Comparison of ENCODE assay signal across 8 cellular contexts in the genomic region with DNA sequence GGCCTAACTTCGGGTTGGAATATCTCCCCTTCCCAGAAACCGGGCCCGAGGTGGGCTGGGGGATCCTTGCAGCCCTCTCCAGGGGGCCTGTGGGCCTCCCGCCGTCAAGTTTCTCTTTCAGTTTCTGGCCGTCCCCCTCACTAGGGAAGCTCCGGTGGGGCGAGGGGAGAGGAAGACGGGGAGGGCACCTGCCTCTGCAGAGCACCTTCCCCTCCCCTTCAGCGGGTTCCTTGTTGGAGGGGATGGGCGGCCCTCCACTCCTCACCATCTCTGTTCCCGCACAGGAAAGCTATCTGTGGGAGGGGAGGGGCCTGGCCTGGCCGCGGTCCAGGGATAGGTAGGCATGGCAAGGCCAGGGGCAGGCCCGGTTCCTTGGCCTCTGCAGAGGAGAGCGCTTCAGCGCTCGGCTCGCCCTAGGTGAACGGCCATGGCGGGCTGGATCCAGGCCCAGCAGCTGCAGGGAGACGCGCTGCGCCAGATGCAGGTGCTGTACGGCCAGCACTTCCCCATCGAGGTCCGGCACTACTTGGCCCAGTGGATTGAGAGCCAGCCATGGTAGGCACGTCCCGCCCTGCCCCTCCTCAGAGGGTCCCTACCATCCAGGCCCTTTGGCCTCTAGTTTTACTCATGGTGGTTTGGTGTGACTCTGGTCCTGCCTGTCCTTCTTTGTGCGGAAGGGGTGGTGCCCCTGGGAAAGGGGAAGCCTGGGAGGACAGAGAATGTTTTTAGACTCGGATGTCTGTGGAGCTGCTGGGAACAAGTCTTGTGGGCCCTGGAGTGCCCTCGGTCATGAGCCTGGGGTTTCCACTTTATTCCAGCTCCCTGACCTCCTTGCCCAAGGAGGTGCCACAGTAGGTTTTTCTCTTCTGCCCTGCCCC. TPM values are rescaled to one million over a fixed set of nuclear protein-coding genes. Genes with fewer than 3 reads are reported as not detected.
DNase-seq lines count a peak whose midpoint lies in the region; ATAC-seq, FAIRE-seq and TF ChIP-seq lines count a peak whose summit lies in the region.

No MANE protein-coding gene starts in this region.

- WGBS in adrenal gland, 4 donors, result 45 to 52% (median 49%) methylated on average over 5 to 32 of the region's 32 CpGs
- WGBS in HepG2 (ENCODE audit: low lambda C conversion rate), result 71% methylated on average over 15 of the region's 32 CpGs

- CTCF ChIA-PET in HepG2 (lab: Yijun Ruan, JAX; ENCODE audit: low intra/inter-chr PET ratio, low total read pairs), result no interaction called here

- peak; percentile 68 to 77 (median 75) for DNase-seq in Peyer's patch
- peak; percentile 56 to 79 (median 63) for DNase-seq in adrenal gland
- no peak for DNase-seq in HepG2 (ENCODE audit: low spot score)
- DNase-seq in stimulated activated CD8-positive, alpha-beta memory T cell treated with anti-CD3 and anti-CD28 coated beads, Interleukin-2, amount 100 ng/mL, for 48 hours (ENCODE audit: low read depth in 2 of 2), result peak; percentile 38 to 39
- no peak for DNase-seq in cortex of kidney (lab: John Stamatoyannopoulos, UW)
- DNase-seq in H4 (ENCODE audit: low spot score), result no peak

- H2AFZ ChIP-seq in HepG2 (ENCODE audit: low read length), result no peak overlapping the region

- no peak for TF ChIP-seq CTCF in Peyer's patch (IDR thresholded peaks at IDR 0.05)
- TF ChIP-seq CTCF in adrenal gland (IDR thresholded peaks at IDR 0.05), result no peak
- no peak for TF ChIP-seq CTCF in HepG2 (CRISPR knock-in tag; IDR thresholded peaks at IDR 0.05)

- TF ChIP-seq POLR2A in GM18526 (IDR thresholded peaks at IDR 0.05; ENCODE audit: extremely low read depth, insufficient read length) (peak; percentile 34), Peyer's patch (IDR thresholded peaks at IDR 0.05) (no peak), adrenal gland (IDR thresholded peaks at IDR 0.05) (no peak), HepG2 (IDR thresholded peaks at IDR 0.05; ENCODE audit: insufficient read depth in 1 of 2, low read depth in 2 of 2, low read length in 2 of 2) (no peak)

- no peak for FAIRE-seq in HepG2 (lab: Jason Lieb, UNC)

- H3K27me3 ChIP-seq in Peyer's patch, result no peaks in the 10 kb centered on the region
- no peaks in the 10 kb centered on the region for H3K27me3 ChIP-seq in adrenal gland
- peaks cover 6 to 26% of the 10 kb centered on the region in 2 experiments; a peak in 4 of 5 replicates for H3K27me3 ChIP-seq in HepG2 (ENCODE audit: control insufficient read depth in 1 of 2, insufficient read depth in 2 of 2, low read length in 2 of 2)

- H3K4me2 ChIP-seq in HepG2 (ENCODE audit: low read depth, low read length), result peak overlapping the region; percentile 76

- TF ChIP-seq RAD21 in HepG2 (CRISPR knock-in tag; IDR thresholded peaks at IDR 0.05), result no peak

- in situ Hi-C loops in HepG2 (cut with HindIII; ENCODE audit: extremely low pct_ligation_motif_present, low pct_unique_long_range_greater_than_20kb), result no loop called here

- no peak overlapping the region for H3K9ac ChIP-seq in HepG2 (ENCODE audit: insufficient read depth, low read depth, low read length)

- no peaks in the 10 kb centered on the region for H3K79me2 ChIP-seq in HepG2 (ENCODE audit: insufficient read depth, low read length)

- no peak for TF ChIP-seq EP300 in HepG2 (IDR thresholded peaks at IDR 0.05; ENCODE audit: low read depth in 2 of 2, low read length in 2 of 2)
- TF ChIP-seq EP300 in HepG2 (CRISPR knock-in tag; IDR thresholded peaks at IDR 0.05; ENCODE audit: borderline replicate concordance), result no peak

- H3K36me3 ChIP-seq in Peyer's patch, result peaks cover 0 to 17% (median 0%) of the 10 kb centered on the region in 3 donors
- peaks cover 0 to 29% of the 10 kb centered on the region in 2 donors for H3K36me3 ChIP-seq in adrenal gland (replicated peaks in 1 of 2)
- no peaks in the 10 kb centered on the region for H3K36me3 ChIP-seq in HepG2 (replicated peaks in 1 of 2; ENCODE audit: control insufficient read depth in 1 of 2, insufficient read depth in 2 of 2, low read length in 2 of 2)

- peak overlapping the region; percentile 69 to 89 (median 81) for H3K4me3 ChIP-seq in Peyer's patch
- peak overlapping the region in 2 of 4 donors; percentile 44 to 59 for H3K4me3 ChIP-seq in adrenal gland
- peak overlapping the region; percentile 56 to 72 (median 62); a peak in 4 of 6 replicates for H3K4me3 ChIP-seq in HepG2 (replicated peaks in 1 of 3; ENCODE audit: insufficient read depth in 1 of 3, low read depth in 2 of 3, low read length in 3 of 3)

- intact Hi-C loops in adrenal gland (cut with DNase I), result no loop called here
- intact Hi-C loops in HepG2 (cut with micrococcal nuclease; ENCODE audit: unreplicated experiment), result loop anchor here (10.0 kb wide), 1 partner anchor 64 kb away; no protein-coding TSS in a partner anchor

- H3K9me3 ChIP-seq in Peyer's patch (no peaks in the 10 kb centered on the region), adrenal gland (replicated peaks in 1 of 3) (no peaks in the 10 kb centered on the region), HepG2 (ENCODE audit: low read length) (no peaks in the 10 kb centered on the region)

- BruUV-seq in HepG2 (replicated peaks; lab: Mats Ljungman, UMichigan), result no TSS peak

- H3K4me1 ChIP-seq in Peyer's patch (peaks cover 0 to 34% (median 7%) of the 10 kb centered on the region in 4 donors), adrenal gland (replicated peaks in 1 of 2) (peaks cover 32 to 36% of the 10 kb centered on the region in 2 donors), HepG2 (ENCODE audit: insufficient read depth, low read length) (peaks cover 26% of the 10 kb centered on the region)

- peak; percentile 17 for ATAC-seq in HepG2
- ATAC-seq in HG03460 (IDR thresholded peaks at IDR 0.05; ENCODE audit: unreplicated experiment), result no peak

- POLR2A ChIA-PET in HepG2 (lab: Yijun Ruan, JAX), result interaction anchor here (1.1 to 2.3 kb wide), 4 partner anchors 12 to 23 kb away, joined by 4 to 7 read pairs (median 5); no protein-coding TSS in a partner anchor

- H4K20me1 ChIP-seq in HepG2 (ENCODE audit: insufficient read depth, low read length), result no peaks in the 10 kb centered on the region

- peak overlapping the region; percentile 84 to 95 (median 90) for H3K27ac ChIP-seq in Peyer's patch
- peak overlapping the region; percentile 65 to 96 (median 89) for H3K27ac ChIP-seq in adrenal gland
- H3K27ac ChIP-seq in HepG2 (ENCODE audit: extremely low read length, insufficient read depth, low read length), result no peak overlapping the region

RNA-seq across cellular contexts. Expression of a gene that starts 0.9 kb away (rescaled TPM):
- total RNA-seq in Peyer's patch, result 10 to 100 TPM; 11.2 to 80.0 (median 34.5) TPM
- total RNA-seq in adrenal gland, result 100 to 1,000 TPM in 4 of 8 donors, 10 to 100 TPM in 4; 39.9 to 169 (median 102) TPM
- 10 to 100 TPM; 22.6 to 51.4 (median 39.2) TPM for polyA plus RNA-seq in adrenal gland
- 4.1 and 4.5 TPM in 2 replicates for total RNA-seq in HepG2 (2016; rRNA removed; fragmentation: Illumina TruSeq; extraction: Trizol)
- total RNA-seq in HepG2 (2016; cell fraction: cytosol; rRNA removed; fragmentation: Illumina TruSeq; extraction: Trizol; ENCODE audit: low read depth), result 1.5 and 1.6 TPM in 2 replicates
- 2.4 and 3.2 TPM in 2 replicates for total RNA-seq in HepG2 (2016; cell fraction: insoluble cytoplasmic fraction; rRNA removed; fragmentation: Illumina TruSeq; extraction: Trizol)
- 3.5 and 3.6 TPM in 2 replicates for total RNA-seq in HepG2 (2016; cell fraction: membrane; rRNA removed; fragmentation: Illumina TruSeq; extraction: Trizol)
- 3.1 and 4.2 TPM in 2 replicates for total RNA-seq in HepG2 (2016; cell fraction: nucleus; rRNA removed; fragmentation: Illumina TruSeq; extraction: Trizol)
- polyA plus RNA-seq in HepG2 (2011; rRNA removed), result 1.2 and 1.4 TPM in 2 replicates
- 1.3 and 1.4 TPM in 2 replicates for polyA plus RNA-seq in HepG2 (2011; cell fraction: cytosol; rRNA removed)
- polyA plus RNA-seq in HepG2 (2011; cell fraction: nucleus; rRNA removed), result 3.3 and 3.4 TPM in 2 replicates
- polyA plus RNA-seq in HepG2 (2012), result 3.9 and 7.9 TPM in 2 replicates
- 1.2 and 1.4 TPM in 2 replicates for polyA plus RNA-seq in HepG2 (2016; cell fraction: cytosol; fragmentation: Illumina TruSeq; extraction: Trizol; ENCODE audit: low read depth)
- polyA plus RNA-seq in HepG2 (2016; cell fraction: insoluble cytoplasmic fraction; fragmentation: Illumina TruSeq; extraction: Trizol; ENCODE audit: low read depth), result 2.4 and 3.3 TPM in 2 replicates
- polyA plus RNA-seq in HepG2 (2016; cell fraction: membrane; fragmentation: Illumina TruSeq; extraction: Trizol; ENCODE audit: low read depth), result 2.4 and 2.5 TPM in 2 replicates
- polyA plus RNA-seq in HepG2 (2016; cell fraction: nucleus; fragmentation: Illumina TruSeq; extraction: Trizol; ENCODE audit: insufficient read depth, low read depth), result 3.2 and 4.2 TPM in 2 replicates
- polyA minus RNA-seq in HepG2 (2011; rRNA and poly(A)+ RNA removed; ENCODE audit: low replicate concordance), result 6.3 and 24.5 TPM in 2 replicates
- 1.7 TPM in 2 replicates for polyA minus RNA-seq in HepG2 (2011; cell fraction: cytosol; rRNA and poly(A)+ RNA removed)
- polyA minus RNA-seq in HepG2 (2011; cell fraction: nucleus; rRNA and poly(A)+ RNA removed), result 1.7 and 3.0 TPM in 2 replicates
- 0.35 and 0.41 TPM in 2 replicates for total RNA-seq in H4 (2014; rRNA removed; shearing (Covaris generic))

RNA-seq across cellular contexts. Expression of a gene that starts 13.0 kb away (rescaled TPM):
- total RNA-seq in Peyer's patch, result 100 to 1,000 TPM in 1 of 4 donors, 10 to 100 TPM in 3; 36.3 to 128 (median 68.1) TPM
- 100 to 1,000 TPM in 6 of 8 donors, 10 to 100 TPM in 2; 79.0 to 128 (median 114) TPM for total RNA-seq in adrenal gland
- polyA plus RNA-seq in adrenal gland, result 10 to 100 TPM; 44.7 to 70.6 (median 58.1) TPM
- 17.2 and 21.0 TPM in 2 replicates for total RNA-seq in HepG2 (2016; rRNA removed; fragmentation: Illumina TruSeq; extraction: Trizol)
- 8.8 and 10.4 TPM in 2 replicates for total RNA-seq in HepG2 (2016; cell fraction: cytosol; rRNA removed; fragmentation: Illumina TruSeq; extraction: Trizol; ENCODE audit: low read depth)
- total RNA-seq in HepG2 (2016; cell fraction: insoluble cytoplasmic fraction; rRNA removed; fragmentation: Illumina TruSeq; extraction: Trizol), result 14.8 and 23.5 TPM in 2 replicates
- total RNA-seq in HepG2 (2016; cell fraction: membrane; rRNA removed; fragmentation: Illumina TruSeq; extraction: Trizol), result 13.7 and 14.6 TPM in 2 replicates
- total RNA-seq in HepG2 (2016; cell fraction: nucleus; rRNA removed; fragmentation: Illumina TruSeq; extraction: Trizol), result 21.1 and 22.8 TPM in 2 replicates
- polyA plus RNA-seq in HepG2 (2011; rRNA removed), result 42.8 and 44.8 TPM in 2 replicates
- polyA plus RNA-seq in HepG2 (2011; cell fraction: cytosol; rRNA removed), result 18.5 and 22.6 TPM in 2 replicates
- polyA plus RNA-seq in HepG2 (2011; cell fraction: nucleus; rRNA removed), result 110 and 115 TPM in 2 replicates
- 27.0 and 34.0 TPM in 2 replicates for polyA plus RNA-seq in HepG2 (2012)
- 3.0 and 3.2 TPM in 2 replicates for polyA plus RNA-seq in HepG2 (2016; cell fraction: cytosol; fragmentation: Illumina TruSeq; extraction: Trizol; ENCODE audit: low read depth)
- 13.9 and 18.4 TPM in 2 replicates for polyA plus RNA-seq in HepG2 (2016; cell fraction: insoluble cytoplasmic fraction; fragmentation: Illumina TruSeq; extraction: Trizol; ENCODE audit: low read depth)
- polyA plus RNA-seq in HepG2 (2016; cell fraction: membrane; fragmentation: Illumina TruSeq; extraction: Trizol; ENCODE audit: low read depth), result 8.2 and 9.4 TPM in 2 replicates
- 73.9 and 77.3 TPM in 2 replicates for polyA plus RNA-seq in HepG2 (2016; cell fraction: nucleus; fragmentation: Illumina TruSeq; extraction: Trizol; ENCODE audit: insufficient read depth, low read depth)
- polyA minus RNA-seq in HepG2 (2011; rRNA and poly(A)+ RNA removed; ENCODE audit: low replicate concordance), result 35.0 and 59.1 TPM in 2 replicates
- 14.9 and 16.6 TPM in 2 replicates for polyA minus RNA-seq in HepG2 (2011; cell fraction: cytosol; rRNA and poly(A)+ RNA removed)
- polyA minus RNA-seq in HepG2 (2011; cell fraction: nucleus; rRNA and poly(A)+ RNA removed), result 36.8 and 37.1 TPM in 2 replicates
- total RNA-seq in H4 (2014; rRNA removed; shearing (Covaris generic)), result 13.7 and 25.0 TPM in 2 replicates

Comparison
In these comparisons a context has a peak if more than half of its experiments do, and no peak if none do; other contexts are left out.
1. DNase-seq: peak in Peyer's patch (3 of 3), adrenal gland (7 of 7) and stimulated activated CD8-positive, alpha-beta memory T cell treated with anti-CD3 and anti-CD28 coated beads, Interleukin-2, amount 100 ng/mL, for 48 hours (2 of 2); none in HepG2 (single experiment), cortex of kidney (single experiment) and H4 (single experiment).